ENCODE assay signal across 26 cellular contexts in genomic region chr6:157135691-157136090, GRCh38.
DNase-seq lines count a peak whose midpoint lies in the region; ATAC-seq and TF ChIP-seq lines count a peak whose summit lies in the region.
"Had no signal": no experiment of that assay in that cellular context is flagged by ENCODE, and none has a peak within 500 bp of the region (broad histone marks: within the 10 kb centered on the region; RNA-seq: fewer than 3 reads in every experiment).

No MANE protein-coding gene starts in this region.

- H3K9me3 ChIP-seq in ovary = no peaks in the 10 kb centered on the region
- H3K9me3 ChIP-seq: esophagus muscularis mucosa, gastroesophageal sphincter, lower lobe of right lung, MG63, prostate gland had no signal

- H3K9me3 Mint-ChIP-seq in T-helper 2 cell treated with Interferon-gamma antibody and Interleukin-4, amounts not matched to agents 5 μg/mL and 100 μg/mL, for 36 hours = no peaks in the 10 kb centered on the region
- H3K9me3 Mint-ChIP-seq in activated T-helper 17 cell treated with anti-CD3 and anti-CD28 coated beads, Interleukin-2, amount 50 U/mL, for 72 hours = no peaks in the 10 kb centered on the region
- no peaks in the 10 kb centered on the region for H3K9me3 Mint-ChIP-seq in stimulated activated memory B cell treated with anti-CD40 and anti-IgM and Interleukin-4, amounts not matched to agents 10 μg/mL and 1 μg/mL and 100 μg/mL, for 72 hours
- no peaks in the 10 kb centered on the region for H3K9me3 Mint-ChIP-seq in activated CD8-positive, alpha-beta T cell treated with anti-CD3 and anti-CD28 coated beads for 36 hours
- H3K9me3 Mint-ChIP-seq: activated naive CD4-positive, alpha-beta T cell treated with anti-CD3 and anti-CD28 coated beads, Interleukin-2, amount 50 U/mL, for 72 hours; CD8-positive, alpha-beta T cell; neural crest cell had no signal

- no peak overlapping the region for H3K27ac ChIP-seq in ovary
- H3K27ac ChIP-seq: 22Rv1, gastroesophageal sphincter, lower lobe of right lung, prostate gland had no signal

- TF ChIP-seq EP300 in ovary (IDR thresholded peaks at IDR 0.05) = no peak

- DNase-seq in T-helper 2 cell treated with Interferon-gamma antibody and Interleukin-4, amounts not matched to agents 5 μg/mL and 100 μg/mL, for 36 hours (ENCODE audit: low spot score) = no peak
- no peak for DNase-seq in T-helper 2 cell
- DNase-seq in epithelial cell of esophagus (ENCODE audit: low read depth) = peak; percentile 15
- DNase-seq in ovary = no peak
- no peak for DNase-seq in NCI-H446 (lab: John Stamatoyannopoulos, UW)
- DNase-seq in activated CD8-positive, alpha-beta T cell treated with anti-CD3 and anti-CD28 coated beads for 36 hours = no peak
- DNase-seq: CD8-positive, alpha-beta T cell; DMS153; effector memory CD4-positive, alpha-beta T cell; GF-D8; GOT3; KBM-7; lower lobe of right lung; MG63; NCI-H1417 treated with DMSO at 0.1 percent for 48 hours; NCI-H2081 treated with DMSO at 0.1 percent for 48 hours; NCI-H345; NCI-H82 had no signal

- H3K4me3 Mint-ChIP-seq in T-helper 2 cell treated with Interferon-gamma antibody and Interleukin-4, amounts not matched to agents 5 μg/mL and 100 μg/mL, for 36 hours = no peak overlapping the region
- no peak overlapping the region for H3K4me3 Mint-ChIP-seq in activated T-helper 17 cell treated with anti-CD3 and anti-CD28 coated beads, Interleukin-2, amount 50 U/mL, for 72 hours
- H3K4me3 Mint-ChIP-seq in stimulated activated memory B cell treated with anti-CD40 and anti-IgM and Interleukin-4, amounts not matched to agents 10 μg/mL and 1 μg/mL and 100 μg/mL, for 72 hours = no peak overlapping the region
- no peak overlapping the region for H3K4me3 Mint-ChIP-seq in activated CD8-positive, alpha-beta T cell treated with anti-CD3 and anti-CD28 coated beads for 36 hours
- H3K4me3 Mint-ChIP-seq: CD8-positive, alpha-beta T cell; neural crest cell had no signal

- H3K27me3 Mint-ChIP-seq in T-helper 2 cell treated with Interferon-gamma antibody and Interleukin-4, amounts not matched to agents 5 μg/mL and 100 μg/mL, for 36 hours (ENCODE audit: low read depth) = no peaks in the 10 kb centered on the region
- no peaks in the 10 kb centered on the region for H3K27me3 Mint-ChIP-seq in activated T-helper 17 cell treated with anti-CD3 and anti-CD28 coated beads, Interleukin-2, amount 50 U/mL, for 72 hours
- no peaks in the 10 kb centered on the region for H3K27me3 Mint-ChIP-seq in stimulated activated memory B cell treated with anti-CD40 and anti-IgM and Interleukin-4, amounts not matched to agents 10 μg/mL and 1 μg/mL and 100 μg/mL, for 72 hours
- H3K27me3 Mint-ChIP-seq in activated CD8-positive, alpha-beta T cell treated with anti-CD3 and anti-CD28 coated beads for 36 hours = no peaks in the 10 kb centered on the region

- POLR2A ChIA-PET in activated CD8-positive, alpha-beta T cell treated with anti-CD3 and anti-CD28 coated beads for 36 hours (lab: Charles Lee) = interaction anchor here (0.6 kb wide), 1 partner anchor 14 kb away, joined by 3 read pairs; no protein-coding TSS in a partner anchor

- peak overlapping the region; percentile 6 for H3K27ac Mint-ChIP-seq in T-helper 2 cell treated with Interferon-gamma antibody and Interleukin-4, amounts not matched to agents 5 μg/mL and 100 μg/mL, for 36 hours
- peak overlapping the region; percentile 17 for H3K27ac Mint-ChIP-seq in activated T-helper 17 cell treated with anti-CD3 and anti-CD28 coated beads, Interleukin-2, amount 50 U/mL, for 72 hours
- H3K27ac Mint-ChIP-seq in stimulated activated memory B cell treated with anti-CD40 and anti-IgM and Interleukin-4, amounts not matched to agents 10 μg/mL and 1 μg/mL and 100 μg/mL, for 72 hours = peak overlapping the region; percentile 33
- no peak overlapping the region for H3K27ac Mint-ChIP-seq in activated CD8-positive, alpha-beta T cell treated with anti-CD3 and anti-CD28 coated beads for 36 hours

- intact Hi-C loops in ovary (cut with DNase I) = no loop called here
- intact Hi-C loops in activated CD8-positive, alpha-beta T cell treated with anti-CD3 and anti-CD28 coated beads for 36 hours (cut with micrococcal nuclease) = no loop called here

- H3K4me1 Mint-ChIP-seq in T-helper 2 cell treated with Interferon-gamma antibody and Interleukin-4, amounts not matched to agents 5 μg/mL and 100 μg/mL, for 36 hours (ENCODE audit: low read depth) = peaks cover 5% of the 10 kb centered on the region
- H3K4me1 Mint-ChIP-seq in activated T-helper 17 cell treated with anti-CD3 and anti-CD28 coated beads, Interleukin-2, amount 50 U/mL, for 72 hours = no peaks in the 10 kb centered on the region
- no peaks in the 10 kb centered on the region for H3K4me1 Mint-ChIP-seq in stimulated activated memory B cell treated with anti-CD40 and anti-IgM and Interleukin-4, amounts not matched to agents 10 μg/mL and 1 μg/mL and 100 μg/mL, for 72 hours
- H3K4me1 Mint-ChIP-seq in activated CD8-positive, alpha-beta T cell treated with anti-CD3 and anti-CD28 coated beads for 36 hours (ENCODE audit: low read depth) = peaks cover 10% of the 10 kb centered on the region

- CTCF ChIA-PET in activated CD8-positive, alpha-beta T cell treated with anti-CD3 and anti-CD28 coated beads for 36 hours (lab: Charles Lee) = no interaction called here

- no peak for TF ChIP-seq CTCF in epithelial cell of esophagus (IDR thresholded peaks at IDR 0.05; ENCODE audit: insufficient read depth, low read depth, low read length, missing control alignments)
- no peak for TF ChIP-seq CTCF in ovary (IDR thresholded peaks at IDR 0.05)
- TF ChIP-seq CTCF in activated CD8-positive, alpha-beta T cell treated with anti-CD3 and anti-CD28 coated beads for 36 hours (IDR thresholded peaks at IDR 0.05) = no peak

- no peak for TF ChIP-seq POLR2A in ovary (IDR thresholded peaks at IDR 0.05)

- H3K4me3 ChIP-seq in epithelial cell of esophagus (ENCODE audit: low read length) (no peak overlapping the region), ovary (no peak overlapping the region)
- H3K4me3 ChIP-seq: esophagus muscularis mucosa, gastroesophageal sphincter, lower lobe of right lung, MG63, prostate gland had no signal

- WGBS in ovary, 3 donors = 45 to 63% (median 58%) methylated on average over 1 of the region's 1 CpG

- H3K4me1 ChIP-seq in ovary (ENCODE audit: insufficient read depth) = peaks cover 1% of the 10 kb centered on the region
- H3K4me1 ChIP-seq: prostate gland had no signal

- H3K27me3 ChIP-seq in ovary = no peaks in the 10 kb centered on the region
- H3K27me3 ChIP-seq: esophagus muscularis mucosa, gastroesophageal sphincter, MG63 had no signal

- H3K36me3 ChIP-seq in ovary = no peaks in the 10 kb centered on the region
- H3K36me3 ChIP-seq: prostate gland had no signal

- H3K36me3 Mint-ChIP-seq in T-helper 2 cell treated with Interferon-gamma antibody and Interleukin-4, amounts not matched to agents 5 μg/mL and 100 μg/mL, for 36 hours (ENCODE audit: low read depth) = peaks cover 22% of the 10 kb centered on the region
- peaks cover 63% of the 10 kb centered on the region for H3K36me3 Mint-ChIP-seq in activated T-helper 17 cell treated with anti-CD3 and anti-CD28 coated beads, Interleukin-2, amount 50 U/mL, for 72 hours (ENCODE audit: low read depth)
- peaks cover 35% of the 10 kb centered on the region for H3K36me3 Mint-ChIP-seq in stimulated activated memory B cell treated with anti-CD40 and anti-IgM and Interleukin-4, amounts not matched to agents 10 μg/mL and 1 μg/mL and 100 μg/mL, for 72 hours
- peaks cover 13% of the 10 kb centered on the region for H3K36me3 Mint-ChIP-seq in activated CD8-positive, alpha-beta T cell treated with anti-CD3 and anti-CD28 coated beads for 36 hours (ENCODE audit: low read depth)
- H3K36me3 Mint-ChIP-seq: activated naive CD4-positive, alpha-beta T cell treated with anti-CD3 and anti-CD28 coated beads, Interleukin-2, amount 50 U/mL, for 72 hours had no signal

- no peak for ATAC-seq in activated T-helper 17 cell treated with anti-CD3 and anti-CD28 coated beads, Interleukin-2, amount 50 U/mL, for 72 hours (replicated peaks)
- ATAC-seq in stimulated activated memory B cell treated with anti-CD40 and anti-IgM and Interleukin-4, amounts not matched to agents 10 μg/mL and 1 μg/mL and 100 μg/mL, for 72 hours = no peak
- no peak for ATAC-seq in activated CD8-positive, alpha-beta T cell treated with anti-CD3 and anti-CD28 coated beads for 36 hours
- ATAC-seq: activated naive CD4-positive, alpha-beta T cell treated with anti-CD3 and anti-CD28 coated beads, Interleukin-2, amount 50 U/mL, for 72 hours; CD8-positive, alpha-beta T cell; gastroesophageal sphincter; lower lobe of right lung had no signal
